ENCODE assay signal across 1 cellular context in the genomic region with DNA sequence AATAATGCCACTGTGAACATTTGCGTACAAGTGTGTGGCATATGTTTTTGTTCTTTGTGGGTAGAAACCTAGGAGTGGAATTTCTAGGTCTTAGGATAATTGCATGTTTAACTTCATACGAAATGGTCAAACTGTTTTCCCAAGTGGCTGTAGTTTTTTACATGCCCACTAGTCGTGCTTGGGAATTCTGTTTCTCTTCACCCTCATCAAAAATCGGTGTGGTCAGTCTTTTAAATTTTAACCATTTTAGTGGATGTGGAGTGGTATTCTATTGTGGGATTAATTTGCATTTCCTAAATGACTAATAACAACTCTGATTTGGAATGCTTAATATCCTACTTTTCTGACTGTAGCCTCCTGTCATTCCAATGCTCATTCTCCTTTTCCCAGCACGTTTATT.
TF ChIP-seq lines count a peak whose summit lies in the region.

No MANE protein-coding gene starts in this region.

TF ChIP-seq in GM23338, 12 proteins besides CTCF, POLR2A, EP300 and RAD21 (continued from another document):
- TF ChIP-seq, protein P1, sequence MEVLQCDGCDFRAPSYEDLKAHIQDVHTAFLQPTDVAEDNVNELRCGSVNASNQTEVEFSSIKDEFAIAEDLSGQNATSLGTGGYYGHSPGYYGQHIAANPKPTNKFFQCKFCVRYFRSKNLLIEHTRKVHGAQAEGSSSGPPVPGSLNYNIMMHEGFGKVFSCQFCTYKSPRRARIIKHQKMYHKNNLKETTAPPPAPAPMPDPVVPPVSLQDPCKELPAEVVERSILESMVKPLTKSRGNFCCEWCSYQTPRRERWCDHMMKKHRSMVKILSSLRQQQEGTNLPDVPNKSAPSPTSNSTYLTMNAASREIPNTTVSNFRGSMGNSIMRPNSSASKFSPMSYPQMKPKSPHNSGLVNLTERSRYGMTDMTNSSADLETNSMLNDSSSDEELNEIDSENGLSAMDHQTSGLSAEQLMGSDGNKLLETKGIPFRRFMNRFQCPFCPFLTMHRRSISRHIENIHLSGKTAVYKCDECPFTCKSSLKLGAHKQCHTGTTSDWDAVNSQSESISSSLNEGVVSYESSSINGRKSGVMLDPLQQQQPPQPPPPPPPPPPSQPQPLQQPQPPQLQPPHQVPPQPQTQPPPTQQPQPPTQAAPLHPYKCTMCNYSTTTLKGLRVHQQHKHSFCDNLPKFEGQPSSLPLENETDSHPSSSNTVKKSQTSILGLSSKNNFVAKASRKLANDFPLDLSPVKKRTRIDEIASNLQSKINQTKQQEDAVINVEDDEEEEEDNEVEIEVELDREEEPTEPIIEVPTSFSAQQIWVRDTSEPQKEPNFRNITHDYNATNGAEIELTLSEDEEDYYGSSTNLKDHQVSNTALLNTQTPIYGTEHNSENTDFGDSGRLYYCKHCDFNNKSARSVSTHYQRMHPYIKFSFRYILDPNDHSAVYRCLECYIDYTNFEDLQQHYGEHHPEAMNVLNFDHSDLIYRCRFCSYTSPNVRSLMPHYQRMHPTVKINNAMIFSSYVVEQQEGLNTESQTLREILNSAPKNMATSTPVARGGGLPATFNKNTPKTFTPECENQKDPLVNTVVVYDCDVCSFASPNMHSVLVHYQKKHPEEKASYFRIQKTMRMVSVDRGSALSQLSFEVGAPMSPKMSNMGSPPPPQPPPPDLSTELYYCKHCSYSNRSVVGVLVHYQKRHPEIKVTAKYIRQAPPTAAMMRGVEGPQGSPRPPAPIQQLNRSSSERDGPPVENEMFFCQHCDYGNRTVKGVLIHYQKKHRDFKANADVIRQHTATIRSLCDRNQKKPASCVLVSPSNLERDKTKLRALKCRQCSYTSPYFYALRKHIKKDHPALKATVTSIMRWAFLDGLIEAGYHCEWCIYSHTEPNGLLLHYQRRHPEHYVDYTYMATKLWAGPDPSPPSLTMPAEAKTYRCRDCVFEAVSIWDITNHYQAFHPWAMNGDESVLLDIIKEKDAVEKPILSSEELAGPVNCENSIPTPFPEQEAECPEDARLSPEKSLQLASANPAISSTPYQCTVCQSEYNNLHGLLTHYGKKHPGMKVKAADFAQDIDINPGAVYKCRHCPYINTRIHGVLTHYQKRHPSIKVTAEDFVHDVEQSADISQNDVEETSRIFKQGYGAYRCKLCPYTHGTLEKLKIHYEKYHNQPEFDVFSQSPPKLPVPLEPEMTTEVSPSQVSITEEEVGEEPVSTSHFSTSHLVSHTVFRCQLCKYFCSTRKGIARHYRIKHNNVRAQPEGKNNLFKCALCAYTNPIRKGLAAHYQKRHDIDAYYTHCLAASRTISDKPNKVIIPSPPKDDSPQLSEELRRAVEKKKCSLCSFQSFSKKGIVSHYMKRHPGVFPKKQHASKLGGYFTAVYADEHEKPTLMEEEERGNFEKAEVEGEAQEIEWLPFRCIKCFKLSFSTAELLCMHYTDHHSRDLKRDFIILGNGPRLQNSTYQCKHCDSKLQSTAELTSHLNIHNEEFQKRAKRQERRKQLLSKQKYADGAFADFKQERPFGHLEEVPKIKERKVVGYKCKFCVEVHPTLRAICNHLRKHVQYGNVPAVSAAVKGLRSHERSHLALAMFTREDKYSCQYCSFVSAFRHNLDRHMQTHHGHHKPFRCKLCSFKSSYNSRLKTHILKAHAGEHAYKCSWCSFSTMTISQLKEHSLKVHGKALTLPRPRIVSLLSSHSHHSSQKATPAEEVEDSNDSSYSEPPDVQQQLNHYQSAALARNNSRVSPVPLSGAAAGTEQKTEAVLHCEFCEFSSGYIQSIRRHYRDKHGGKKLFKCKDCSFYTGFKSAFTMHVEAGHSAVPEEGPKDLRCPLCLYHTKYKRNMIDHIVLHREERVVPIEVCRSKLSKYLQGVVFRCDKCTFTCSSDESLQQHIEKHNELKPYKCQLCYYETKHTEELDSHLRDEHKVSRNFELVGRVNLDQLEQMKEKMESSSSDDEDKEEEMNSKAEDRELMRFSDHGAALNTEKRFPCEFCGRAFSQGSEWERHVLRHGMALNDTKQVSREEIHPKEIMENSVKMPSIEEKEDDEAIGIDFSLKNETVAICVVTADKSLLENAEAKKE (CRISPR knock-in tag; IDR thresholded peaks at IDR 0.05), result no peak
- TF ChIP-seq CREB1 (CRISPR knock-in tag; IDR thresholded peaks at IDR 0.05; ENCODE audit: low read depth), result no peak
